ENCODE assay signal across 8 cellular contexts in the genomic region with DNA sequence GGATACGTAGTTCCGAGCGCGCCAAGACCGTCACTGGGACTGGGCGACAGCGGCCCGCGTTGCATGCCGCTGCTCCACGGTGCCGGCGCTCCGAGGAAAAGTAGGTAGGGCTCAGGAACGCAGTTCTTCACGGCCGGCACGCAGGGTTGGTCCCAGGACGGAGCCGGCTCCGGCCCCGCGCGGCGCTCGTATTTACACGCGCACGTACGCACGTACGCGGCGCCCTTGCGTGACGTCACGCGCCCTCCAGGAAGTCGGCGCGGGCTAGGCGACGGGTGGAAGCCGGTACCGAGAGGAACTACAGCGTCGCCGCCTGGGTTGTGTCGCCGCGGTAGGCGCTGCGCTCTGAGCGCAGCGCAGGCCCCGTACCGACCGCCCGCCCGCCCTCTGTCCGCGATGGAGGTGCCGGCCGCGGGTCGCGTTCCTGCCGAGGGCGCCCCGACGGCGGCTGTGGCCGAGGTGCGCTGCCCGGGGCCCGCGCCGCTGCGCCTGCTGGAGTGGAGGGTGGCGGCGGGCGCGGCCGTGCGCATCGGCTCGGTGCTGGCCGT. TPM values are rescaled to one million over a fixed set of nuclear protein-coding genes. Genes with fewer than 3 reads are reported as not detected.
DNase-seq lines count a peak whose midpoint lies in the region; ATAC-seq and TF ChIP-seq lines count a peak whose summit lies in the region.

A gene with protein sequence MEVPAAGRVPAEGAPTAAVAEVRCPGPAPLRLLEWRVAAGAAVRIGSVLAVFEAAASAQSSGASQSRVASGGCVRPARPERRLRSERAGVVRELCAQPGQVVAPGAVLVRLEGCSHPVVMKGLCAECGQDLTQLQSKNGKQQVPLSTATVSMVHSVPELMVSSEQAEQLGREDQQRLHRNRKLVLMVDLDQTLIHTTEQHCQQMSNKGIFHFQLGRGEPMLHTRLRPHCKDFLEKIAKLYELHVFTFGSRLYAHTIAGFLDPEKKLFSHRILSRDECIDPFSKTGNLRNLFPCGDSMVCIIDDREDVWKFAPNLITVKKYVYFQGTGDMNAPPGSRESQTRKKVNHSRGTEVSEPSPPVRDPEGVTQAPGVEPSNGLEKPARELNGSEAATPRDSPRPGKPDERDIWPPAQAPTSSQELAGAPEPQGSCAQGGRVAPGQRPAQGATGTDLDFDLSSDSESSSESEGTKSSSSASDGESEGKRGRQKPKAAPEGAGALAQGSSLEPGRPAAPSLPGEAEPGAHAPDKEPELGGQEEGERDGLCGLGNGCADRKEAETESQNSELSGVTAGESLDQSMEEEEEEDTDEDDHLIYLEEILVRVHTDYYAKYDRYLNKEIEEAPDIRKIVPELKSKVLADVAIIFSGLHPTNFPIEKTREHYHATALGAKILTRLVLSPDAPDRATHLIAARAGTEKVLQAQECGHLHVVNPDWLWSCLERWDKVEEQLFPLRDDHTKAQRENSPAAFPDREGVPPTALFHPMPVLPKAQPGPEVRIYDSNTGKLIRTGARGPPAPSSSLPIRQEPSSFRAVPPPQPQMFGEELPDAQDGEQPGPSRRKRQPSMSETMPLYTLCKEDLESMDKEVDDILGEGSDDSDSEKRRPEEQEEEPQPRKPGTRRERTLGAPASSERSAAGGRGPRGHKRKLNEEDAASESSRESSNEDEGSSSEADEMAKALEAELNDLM (plus strand): TSS at position 252 of the 548 bp plus-strand sequence. CDS start 145 bp downstream, at position 397.

- H3K9me3 ChIP-seq in BE2C: no peaks in the 10 kb centered on the region
- no peaks in the 10 kb centered on the region for H3K9me3 ChIP-seq in left lung

- peak; percentile 44 for ATAC-seq in HG03378 (IDR thresholded peaks at IDR 0.05; ENCODE audit: unreplicated experiment)
- ATAC-seq in activated CD4-positive, alpha-beta T cell treated with anti-CD3 and anti-CD28 coated beads for 36 hours: peak; percentile 55
- ATAC-seq in left lung: peak; percentile 79

- no peaks in the 10 kb centered on the region for H3K36me3 ChIP-seq in BE2C
- H3K36me3 ChIP-seq in left lung: no peaks in the 10 kb centered on the region

- POLR2A ChIA-PET in activated CD4-positive, alpha-beta T cell treated with anti-CD3 and anti-CD28 coated beads for 36 hours (lab: Charles Lee): interaction anchor here (0.9 to 1.2 kb wide), 3 partner anchors 156 to 611 kb away, joined by 3 to 6 read pairs (median 3); no protein-coding TSS in a partner anchor

- DNase-seq in BE2C (peak; percentile 84), NCI-H524 treated with DMSO at 0.1 percent for 48 hours (lab: John Stamatoyannopoulos, UW) (peak; percentile 40), left lung (peak; percentile 91 to 96)
- DNase-seq in activated CD4-positive, alpha-beta T cell treated with anti-CD3 and anti-CD28 coated beads for 36 hours: peak; percentile 95
- DNase-seq in stimulated activated CD4-positive, alpha-beta T cell treated with anti-CD3 and anti-CD28 coated beads, Interleukin-2, amount 100 ng/mL, for 4 hours (ENCODE audit: low read depth): peak; percentile 82

- H3K4me3 ChIP-seq in BE2C (ENCODE audit: low read depth, low read length): peak within 1 kb of the TSS; percentile 73
- peak within 1 kb of the TSS; percentile 88 to 92 for H3K4me3 ChIP-seq in left lung

- H3K27me3 ChIP-seq in BE2C (no peaks in the 10 kb centered on the region), left lung (no peaks in the 10 kb centered on the region)

- CTCF ChIA-PET in activated CD4-positive, alpha-beta T cell treated with anti-CD3 and anti-CD28 coated beads for 36 hours (lab: Charles Lee): interaction anchor here (0.5 to 0.9 kb wide), 3 partner anchors 286 to 363 kb away, joined by 3 read pairs; no protein-coding TSS in a partner anchor

- H3K27ac ChIP-seq in left lung: peak within 1 kb of the TSS; percentile 93 to 99

- peak within 1 kb of the TSS; percentile 90 for H3K4me3 Mint-ChIP-seq in activated CD4-positive, alpha-beta T cell treated with anti-CD3 and anti-CD28 coated beads for 36 hours
- H3K4me3 Mint-ChIP-seq in dendritic cell treated with granulocyte-macrophage colony-stimulating factor and Interleukin-4, amounts not matched to agents 40 ng/mL and 50 ng/mL, for 4 days: peak within 1 kb of the TSS; percentile 90

- peaks cover 65% of the 10 kb centered on the region for H3K36me3 Mint-ChIP-seq in activated CD4-positive, alpha-beta T cell treated with anti-CD3 and anti-CD28 coated beads for 36 hours (ENCODE audit: low read depth)
- peaks cover 71% of the 10 kb centered on the region for H3K36me3 Mint-ChIP-seq in dendritic cell treated with granulocyte-macrophage colony-stimulating factor and Interleukin-4, amounts not matched to agents 40 ng/mL and 50 ng/mL, for 4 days (ENCODE audit: low read depth)

- H3K4me1 Mint-ChIP-seq in activated CD4-positive, alpha-beta T cell treated with anti-CD3 and anti-CD28 coated beads for 36 hours: peaks cover 68% of the 10 kb centered on the region
- peaks cover 50% of the 10 kb centered on the region for H3K4me1 Mint-ChIP-seq in dendritic cell treated with granulocyte-macrophage colony-stimulating factor and Interleukin-4, amounts not matched to agents 40 ng/mL and 50 ng/mL, for 4 days (ENCODE audit: low read depth)

- no peaks in the 10 kb centered on the region for H3K27me3 Mint-ChIP-seq in activated CD4-positive, alpha-beta T cell treated with anti-CD3 and anti-CD28 coated beads for 36 hours
- H3K27me3 Mint-ChIP-seq in dendritic cell treated with granulocyte-macrophage colony-stimulating factor and Interleukin-4, amounts not matched to agents 40 ng/mL and 50 ng/mL, for 4 days: no peaks in the 10 kb centered on the region

- TF ChIP-seq POLR2A in GM19193 (IDR thresholded peaks at IDR 0.05; ENCODE audit: extremely low read depth, insufficient read depth, insufficient read length): peak; percentile 64

- TF ChIP-seq CTCF in BE2C (IDR thresholded peaks at IDR 0.05; ENCODE audit: low read depth, low read length): no peak
- TF ChIP-seq CTCF in left lung (IDR thresholded peaks at IDR 0.05): no peak

- intact Hi-C loops in activated CD4-positive, alpha-beta T cell treated with anti-CD3 and anti-CD28 coated beads for 36 hours (cut with DNase I, micrococcal nuclease): loop anchor here (1.0 to 5.0 kb wide), 13 partner anchors 156 to 430 kb away; a partner anchor contains a TSS
- intact Hi-C loops in dendritic cell treated with granulocyte-macrophage colony-stimulating factor and Interleukin-4, amounts not matched to agents 40 ng/mL and 50 ng/mL, for 4 days (cut with micrococcal nuclease): loop anchor here (1.0 to 10.0 kb wide), 3 partner anchors 272 to 465 kb away; a partner anchor contains a TSS
- intact Hi-C loops in left lung (cut with DNase I): no loop called here

- H3K27ac Mint-ChIP-seq in activated CD4-positive, alpha-beta T cell treated with anti-CD3 and anti-CD28 coated beads for 36 hours: peak within 1 kb of the TSS; percentile 97
- peak within 1 kb of the TSS; percentile 97 for H3K27ac Mint-ChIP-seq in dendritic cell treated with granulocyte-macrophage colony-stimulating factor and Interleukin-4, amounts not matched to agents 40 ng/mL and 50 ng/mL, for 4 days

- peaks cover 2% of the 10 kb centered on the region for H3K9me3 Mint-ChIP-seq in activated CD4-positive, alpha-beta T cell treated with anti-CD3 and anti-CD28 coated beads for 36 hours (ENCODE audit: low read depth)
- no peaks in the 10 kb centered on the region for H3K9me3 Mint-ChIP-seq in dendritic cell treated with granulocyte-macrophage colony-stimulating factor and Interleukin-4, amounts not matched to agents 40 ng/mL and 50 ng/mL, for 4 days

- H3K4me1 ChIP-seq in BE2C (no peaks in the 10 kb centered on the region; the same call in 1 of the 2 replicates), left lung (peaks cover 18 to 62% of the 10 kb centered on the region in 2 donors)

RNA-seq across cellular contexts. Expression of the gene that starts here (rescaled TPM):
- polyA plus RNA-seq in BE2C (2012; ENCODE audit: insufficient read depth, insufficient read length, low read depth): 18.1 TPM
- total RNA-seq in activated CD4-positive, alpha-beta T cell treated with anti-CD3 and anti-CD28 coated beads for 36 hours: 10 to 100 TPM; 36.7 to 45.5 TPM
- 10 to 100 TPM; 18.5 to 24.4 TPM for total RNA-seq in left lung

Comparison
In these comparisons a context has a peak if more than half of its experiments do, and no peak if none do; other contexts are left out.
1. Peak in every context shown above with its lines: DNase-seq, ATAC-seq, H3K4me3 ChIP-seq and H3K27ac ChIP-seq.
2. DNase-seq: peak in every context shown above with its lines; median percentile 95 in activated CD4-positive, alpha-beta T cell treated with anti-CD3 and anti-CD28 coated beads for 36 hours; 94 in left lung; 84 in BE2C; 82 in stimulated activated CD4-positive, alpha-beta T cell treated with anti-CD3 and anti-CD28 coated beads, Interleukin-2, amount 100 ng/mL, for 4 hours; 40 in NCI-H524 treated with DMSO at 0.1 percent for 48 hours.
3. intact Hi-C loops: an anchor here in activated CD4-positive, alpha-beta T cell treated with anti-CD3 and anti-CD28 coated beads for 36 hours (1.0 to 5.0 kb wide) and dendritic cell treated with granulocyte-macrophage colony-stimulating factor and Interleukin-4, amounts not matched to agents 40 ng/mL and 50 ng/mL, for 4 days (1.0 to 10.0 kb wide); none called in left lung.